8 cellular contexts compared by ENCODE assay signal in the genomic region with DNA sequence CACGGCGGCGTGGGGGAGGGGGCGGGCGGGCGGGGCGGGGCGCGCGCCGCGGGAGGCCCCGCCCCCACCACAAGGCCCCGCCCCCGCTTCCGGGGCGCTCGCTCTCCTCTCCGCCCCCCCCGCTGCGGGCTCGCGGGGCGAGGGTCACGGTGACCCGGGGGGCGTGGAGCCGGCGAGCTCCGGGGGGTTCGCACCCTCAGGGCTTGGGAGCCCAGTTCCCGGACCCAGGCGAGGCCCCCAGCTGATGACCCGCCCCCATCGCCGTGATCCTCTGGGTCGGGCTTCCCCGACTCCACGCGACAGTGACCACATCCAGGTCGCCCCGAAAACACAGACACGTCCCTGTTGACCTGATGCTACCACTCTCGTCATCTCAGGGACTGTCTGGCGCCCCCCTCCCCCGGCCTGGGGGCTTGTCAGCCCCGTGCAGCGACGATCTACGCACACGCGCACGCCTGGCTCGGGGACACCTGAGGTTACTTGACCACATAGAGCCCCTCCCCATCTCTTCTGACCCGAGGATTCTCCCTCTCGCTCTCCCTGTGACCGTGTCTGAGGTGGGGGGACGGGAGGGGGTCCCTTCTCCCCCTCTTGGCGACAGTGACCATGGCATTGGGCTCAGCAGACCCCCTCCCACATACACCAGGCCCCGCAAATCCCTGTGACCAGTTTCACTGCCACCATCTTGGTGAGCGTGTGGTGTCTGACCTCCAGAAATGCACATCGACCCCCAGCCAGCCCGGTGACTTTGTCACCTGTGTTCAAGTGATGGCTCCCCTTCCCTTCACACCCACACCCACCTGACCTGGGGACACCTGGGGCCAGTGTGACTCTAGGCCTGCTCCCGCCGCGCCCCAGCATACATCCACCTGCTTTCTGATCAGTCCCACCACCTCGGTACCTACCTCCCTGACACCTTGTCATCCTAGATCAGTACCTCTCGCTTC. TPM values are rescaled to one million over a fixed set of nuclear protein-coding genes. Genes with fewer than 3 reads are reported as not detected.
DNase-seq lines count a peak whose midpoint lies in the region; ATAC-seq and TF ChIP-seq lines count a peak whose summit lies in the region.

No MANE protein-coding gene starts in this region.

- DNase-seq in D341Med (ENCODE audit: low spot score) (peak; percentile 88), fibroblast of pulmonary artery (ENCODE audit: low read depth) (no peak), osteoblast (ENCODE audit: insufficient read length, low spot score, missing footprints) (peak; percentile 96), NOMO-1 (lab: John Stamatoyannopoulos, UW; ENCODE audit: unreplicated experiment in 2 of 2) (no peak), NCI-H2081 treated with DMSO at 0.1 percent for 48 hours (lab: John Stamatoyannopoulos, UW) (no peak)
- DNase-seq in activated CD8-positive, alpha-beta T cell treated with anti-CD3 and anti-CD28 coated beads, Interleukin-2, amount 10 ng/mL, durations not matched to agents 7 days and 5 days, result peak; percentile 75

- peaks cover 19% of the 10 kb centered on the region for H3K36me3 Mint-ChIP-seq in activated CD8-positive, alpha-beta T cell treated with anti-CD3 and anti-CD28 coated beads, Interleukin-2, amount 10 ng/mL, durations not matched to agents 7 days and 5 days (ENCODE audit: low read depth)

- H3K27me3 Mint-ChIP-seq in activated CD8-positive, alpha-beta T cell treated with anti-CD3 and anti-CD28 coated beads, Interleukin-2, amount 10 ng/mL, durations not matched to agents 7 days and 5 days (ENCODE audit: low read depth), result no peaks in the 10 kb centered on the region

- H3K27ac Mint-ChIP-seq in activated CD8-positive, alpha-beta T cell treated with anti-CD3 and anti-CD28 coated beads, Interleukin-2, amount 10 ng/mL, durations not matched to agents 7 days and 5 days, result peak overlapping the region; percentile 95

- TF ChIP-seq CTCF in fibroblast of pulmonary artery (IDR thresholded peaks at IDR 0.05; ENCODE audit: low read length, missing control alignments) (no peak), osteoblast (IDR thresholded peaks at IDR 0.05; ENCODE audit: extremely low read depth, low read depth, low read length) (no peak)

- H3K4me3 Mint-ChIP-seq in activated CD8-positive, alpha-beta T cell treated with anti-CD3 and anti-CD28 coated beads, Interleukin-2, amount 10 ng/mL, durations not matched to agents 7 days and 5 days, result peak overlapping the region; percentile 85

- H3K4me3 ChIP-seq in fibroblast of pulmonary artery (replicated peaks; ENCODE audit: low read depth, low read length) (peak overlapping the region; percentile 83), osteoblast (ENCODE audit: insufficient read depth, low read length) (peak overlapping the region; percentile 94)

- H3K4me1 ChIP-seq in osteoblast (ENCODE audit: insufficient read depth, low read length), result peaks cover 16% of the 10 kb centered on the region

- H2AFZ ChIP-seq in osteoblast (ENCODE audit: low read length), result peak overlapping the region; percentile 70

- POLR2A ChIA-PET in activated CD8-positive, alpha-beta T cell treated with anti-CD3 and anti-CD28 coated beads, Interleukin-2, amount 10 ng/mL, durations not matched to agents 7 days and 5 days (lab: Charles Lee), result interaction anchor here (0.7 to 1.5 kb wide), 7 partner anchors 8 to 1015 kb away, joined by 3 to 9 read pairs (median 5); partner anchors contain the start of genes SNAPC2, TGFBR3L and TIMM44

- CTCF ChIA-PET in activated CD8-positive, alpha-beta T cell treated with anti-CD3 and anti-CD28 coated beads, Interleukin-2, amount 10 ng/mL, durations not matched to agents 7 days and 5 days (lab: Charles Lee), result interaction anchor here (0.6 to 5.1 kb wide), 13 partner anchors 12 to 234 kb away, joined by 3 to 40 read pairs (median 3); partner anchors contain the start of genes SNAPC2 and TRAPPC5

- H3K4me1 Mint-ChIP-seq in activated CD8-positive, alpha-beta T cell treated with anti-CD3 and anti-CD28 coated beads, Interleukin-2, amount 10 ng/mL, durations not matched to agents 7 days and 5 days (ENCODE audit: low read depth), result peaks cover 26% of the 10 kb centered on the region

- ATAC-seq in GM19438 (IDR thresholded peaks at IDR 0.05; ENCODE audit: low read depth, unreplicated experiment) (peak; percentile 27), HG03521 (IDR thresholded peaks at IDR 0.05; ENCODE audit: unreplicated experiment) (peak; percentile 21)
- ATAC-seq in activated CD8-positive, alpha-beta T cell treated with anti-CD3 and anti-CD28 coated beads, Interleukin-2, amount 10 ng/mL, durations not matched to agents 7 days and 5 days, result peak; percentile 57

- peaks cover 49% of the 10 kb centered on the region for H3K79me2 ChIP-seq in osteoblast (ENCODE audit: insufficient read depth, low read length)

- H3K27me3 ChIP-seq in osteoblast (ENCODE audit: insufficient read depth, low read length), result no peaks in the 10 kb centered on the region

- H3K36me3 ChIP-seq in osteoblast (ENCODE audit: insufficient read depth, low read length), result peaks cover under 1% of the 10 kb centered on the region

- peak overlapping the region; percentile 80 for H3K27ac ChIP-seq in osteoblast (ENCODE audit: low read depth, low read length)

- no peaks in the 10 kb centered on the region for H3K9me3 Mint-ChIP-seq in activated CD8-positive, alpha-beta T cell treated with anti-CD3 and anti-CD28 coated beads, Interleukin-2, amount 10 ng/mL, durations not matched to agents 7 days and 5 days (ENCODE audit: insufficient read depth)

- H3K9me3 ChIP-seq in osteoblast (ENCODE audit: low read depth, low read length), result no peaks in the 10 kb centered on the region

- peak overlapping the region; percentile 98 for H3K4me2 ChIP-seq in osteoblast (ENCODE audit: insufficient read depth, low read length)

- H4K20me1 ChIP-seq in osteoblast (ENCODE audit: insufficient read depth, low read length), result peaks cover 34% of the 10 kb centered on the region

RNA-seq across cellular contexts. Expression of gene MAP2K7, which starts 0.7 kb away (rescaled TPM):
- 10 to 100 TPM; 36.5 to 39.9 TPM for total RNA-seq in activated CD8-positive, alpha-beta T cell treated with anti-CD3 and anti-CD28 coated beads, Interleukin-2, amount 10 ng/mL, durations not matched to agents 7 days and 5 days
- 12.4 and 14.8 TPM in 2 replicates for total RNA-seq in osteoblast

RNA-seq across cellular contexts. Expression of gene TGFBR3L, which starts 10.3 kb away (rescaled TPM):
- 1 to 10 TPM; 2.7 to 3.6 TPM for total RNA-seq in activated CD8-positive, alpha-beta T cell treated with anti-CD3 and anti-CD28 coated beads, Interleukin-2, amount 10 ng/mL, durations not matched to agents 7 days and 5 days
- total RNA-seq in osteoblast, result under 0.01 TPM in 1 of 2 replicates, not detected in the other

RNA-seq across cellular contexts. Expression of gene SNAPC2, which starts 15.8 kb away (rescaled TPM):
- total RNA-seq in activated CD8-positive, alpha-beta T cell treated with anti-CD3 and anti-CD28 coated beads, Interleukin-2, amount 10 ng/mL, durations not matched to agents 7 days and 5 days, result 10 to 100 TPM; 18.6 to 19.0 TPM
- total RNA-seq in osteoblast, result 16.8 and 18.5 TPM in 2 replicates

RNA-seq across cellular contexts. Expression of gene LRRC8E, which starts 16.0 kb away (rescaled TPM):
- not detected for total RNA-seq in activated CD8-positive, alpha-beta T cell treated with anti-CD3 and anti-CD28 coated beads, Interleukin-2, amount 10 ng/mL, durations not matched to agents 7 days and 5 days
- total RNA-seq in osteoblast, result 10.5 and 17.4 TPM in 2 replicates

RNA-seq across cellular contexts. Expression of gene CTXN1, which starts 21.6 kb away (rescaled TPM):
- under 1 TPM; 0.31 to 0.37 TPM for total RNA-seq in activated CD8-positive, alpha-beta T cell treated with anti-CD3 and anti-CD28 coated beads, Interleukin-2, amount 10 ng/mL, durations not matched to agents 7 days and 5 days
- 1.5 and 2.5 TPM in 2 replicates for total RNA-seq in osteoblast

Comparison
In these comparisons a context has a peak if more than half of its experiments do, and no peak if none do; other contexts are left out.
1. DNase-seq: peak in D341Med (single experiment), activated CD8-positive, alpha-beta T cell treated with anti-CD3 and anti-CD28 coated beads, Interleukin-2, amount 10 ng/mL, durations not matched to agents 7 days and 5 days (single experiment) and osteoblast (single experiment); none in fibroblast of pulmonary artery (single experiment), NOMO-1 (0 of 2) and NCI-H2081 treated with DMSO at 0.1 percent for 48 hours (single experiment).
2. Peak in every context shown above with its lines, with median percentiles within 50 percentile points of each other: ATAC-seq.